ENCODE assay signal across 1 cellular context in genomic region chr10:88781206-88781605, GRCh38.
TF ChIP-seq lines count a peak whose summit lies in the region.

No MANE protein-coding gene starts in this region.

TF ChIP-seq in A549, 52 proteins besides CTCF, POLR2A, EP300 and RAD21 (continued from another document):
- TF ChIP-seq BCL3 (IDR thresholded peaks at IDR 0.05) (no peak), CBX8 (IDR thresholded peaks at IDR 0.05) (no peak)
